In genomic region chr12:47752552-47752951, GRCh38 we compare ENCODE assay signal across 13 cellular contexts. TPM values are rescaled to one million over a fixed set of nuclear protein-coding genes. Genes with fewer than 3 reads are reported as not detected.
DNase-seq lines count a peak whose midpoint lies in the region; ATAC-seq and TF ChIP-seq lines count a peak whose summit lies in the region.
"Had no signal": no experiment of that assay in that cellular context is flagged by ENCODE, and none has a peak within 500 bp of the region (broad histone marks: within the 10 kb centered on the region; RNA-seq: fewer than 3 reads in every experiment).

No MANE protein-coding gene starts in this region.

- no peak overlapping the region for H3K4me3 Mint-ChIP-seq in mesothelial cell of epicardium
- H3K4me3 Mint-ChIP-seq in natural killer cell treated with Interleukin-12 subunit alpha and Interleukin-12 subunit beta and Interleukin-15 and Interleukin-18, amount 100 ng/mL, for 72 hours, result no peak overlapping the region
- H3K4me3 Mint-ChIP-seq: activated T-helper 1 cell treated with anti-CD3 and anti-CD28 coated beads, Interleukin-12 subunit alpha, Interleukin-12 subunit beta, Interleukin-2, Interleukin-4 antibody, amounts not matched to agents 30 ng/mL and 10 ng/mL and 1 ng/mL, durations not matched to agents 14 hours and 24 hours and 36 hours had no signal

- ATAC-seq in heart right ventricle (no peak), Right ventricle myocardium inferior (no peak), HG03354 (IDR thresholded peaks at IDR 0.05; ENCODE audit: poor library complexity, severe bottlenecking, unreplicated experiment) (no peak), HG02885 (IDR thresholded peaks at IDR 0.05; ENCODE audit: poor library complexity, unreplicated experiment) (no peak)
- ATAC-seq in natural killer cell treated with Interleukin-12 subunit alpha and Interleukin-12 subunit beta and Interleukin-15 and Interleukin-18, amount 100 ng/mL, for 72 hours, result no peak

- TF ChIP-seq POLR2A in uterus (IDR thresholded peaks at IDR 0.05), result no peak

- H3K4me3 ChIP-seq in heart right ventricle, result no peak overlapping the region
- H3K4me3 ChIP-seq in uterus, result no peak overlapping the region
- H3K4me3 ChIP-seq: HAP-1 had no signal

- intact Hi-C loops in heart right ventricle (cut with DNase I), result loop anchor here in 3 of 10 donors (1.0 to 10.0 kb wide), 3 partner anchors 10 to 788 kb away; no protein-coding TSS in a partner anchor
- intact Hi-C loops in Right ventricle myocardium inferior (cut with DNase I), result no loop called here
- intact Hi-C loops in uterus (cut with DNase I; ENCODE audit: low total_unique reads), result no loop called here

- H3K27me3 ChIP-seq in heart right ventricle (no peaks in the 10 kb centered on the region), uterus (no peaks in the 10 kb centered on the region)
- H3K27me3 ChIP-seq: neutrophil had no signal

- H3K27ac ChIP-seq in heart right ventricle (peak overlapping the region; percentile 71 to 91 (median 86)), cingulate gyrus (ENCODE audit: low read depth, low read length) (peak overlapping the region; percentile 98), uterus (peak overlapping the region; percentile 41 to 56)
- H3K27ac ChIP-seq: neutrophil had no signal

- peaks cover 45% of the 10 kb centered on the region for H3K4me1 Mint-ChIP-seq in mesothelial cell of epicardium
- peaks cover 15 to 16% of the 10 kb centered on the region in 2 donors for H3K4me1 Mint-ChIP-seq in natural killer cell treated with Interleukin-12 subunit alpha and Interleukin-12 subunit beta and Interleukin-15 and Interleukin-18, amount 100 ng/mL, for 72 hours (ENCODE audit: low read depth in 2 of 2)

- H3K36me3 ChIP-seq in heart right ventricle (peaks cover 0 to 50% (median 0%) of the 10 kb centered on the region in 9 donors), uterus (no peaks in the 10 kb centered on the region)
- H3K36me3 ChIP-seq: HAP-1 had no signal

- no peaks in the 10 kb centered on the region for H3K27me3 Mint-ChIP-seq in mesothelial cell of epicardium (ENCODE audit: low read depth)
- H3K27me3 Mint-ChIP-seq in natural killer cell treated with Interleukin-12 subunit alpha and Interleukin-12 subunit beta and Interleukin-15 and Interleukin-18, amount 100 ng/mL, for 72 hours, result peaks cover 0 to 9% of the 10 kb centered on the region in 2 donors

- H3K27ac Mint-ChIP-seq in mesothelial cell of epicardium, result peak overlapping the region; percentile 91
- no peak overlapping the region for H3K27ac Mint-ChIP-seq in natural killer cell treated with Interleukin-12 subunit alpha and Interleukin-12 subunit beta and Interleukin-15 and Interleukin-18, amount 100 ng/mL, for 72 hours
- H3K27ac Mint-ChIP-seq: activated T-helper 1 cell treated with anti-CD3 and anti-CD28 coated beads, Interleukin-12 subunit alpha, Interleukin-12 subunit beta, Interleukin-2, Interleukin-4 antibody, amounts not matched to agents 30 ng/mL and 10 ng/mL and 1 ng/mL, durations not matched to agents 14 hours and 24 hours and 36 hours had no signal

- DNase-seq in heart right ventricle, result no peak
- no peak for DNase-seq in Right ventricle myocardium inferior (ENCODE audit: missing footprints)
- DNase-seq in mesothelial cell of epicardium (ENCODE audit: low spot score in 2 of 2, unreplicated experiment in 2 of 2), result no peak
- DNase-seq in uterus, result no peak
- no peak for DNase-seq in natural killer cell treated with Interleukin-12 subunit alpha and Interleukin-12 subunit beta and Interleukin-15 and Interleukin-18, amount 100 ng/mL, for 72 hours (ENCODE audit: low spot score)
- DNase-seq: dermis blood vessel endothelial cell, NCI-H1417 treated with DMSO at 0.1 percent for 48 hours had no signal

- WGBS in heart right ventricle, 2 donors, result 65 to 68% methylated on average over 7 of the region's 7 CpGs

- H3K9me3 ChIP-seq in heart right ventricle, result no peaks in the 10 kb centered on the region
- H3K9me3 ChIP-seq in uterus, result no peaks in the 10 kb centered on the region
- H3K9me3 ChIP-seq: HAP-1, neutrophil had no signal

- TF ChIP-seq CTCF in heart right ventricle (IDR thresholded peaks at IDR 0.05), result no peak
- TF ChIP-seq CTCF in mesothelial cell of epicardium (IDR thresholded peaks at IDR 0.05; ENCODE audit: unreplicated experiment), result no peak
- no peak for TF ChIP-seq CTCF in uterus (IDR thresholded peaks at IDR 0.05)

- H3K36me3 Mint-ChIP-seq in mesothelial cell of epicardium, result peaks cover 4% of the 10 kb centered on the region
- H3K36me3 Mint-ChIP-seq in natural killer cell treated with Interleukin-12 subunit alpha and Interleukin-12 subunit beta and Interleukin-15 and Interleukin-18, amount 100 ng/mL, for 72 hours, result no peaks in the 10 kb centered on the region

- H3K9me3 Mint-ChIP-seq in mesothelial cell of epicardium, result no peaks in the 10 kb centered on the region
- no peaks in the 10 kb centered on the region for H3K9me3 Mint-ChIP-seq in natural killer cell treated with Interleukin-12 subunit alpha and Interleukin-12 subunit beta and Interleukin-15 and Interleukin-18, amount 100 ng/mL, for 72 hours
- H3K9me3 Mint-ChIP-seq: activated T-helper 1 cell treated with anti-CD3 and anti-CD28 coated beads, Interleukin-12 subunit alpha, Interleukin-12 subunit beta, Interleukin-2, Interleukin-4 antibody, amounts not matched to agents 30 ng/mL and 10 ng/mL and 1 ng/mL, durations not matched to agents 14 hours and 24 hours and 36 hours had no signal

- H3K4me1 ChIP-seq in heart right ventricle (peaks cover 34 to 67% (median 55%) of the 10 kb centered on the region in 9 donors), uterus (peaks cover 0 to 3% of the 10 kb centered on the region in 2 donors)
- H3K4me1 ChIP-seq: HAP-1 had no signal

RNA-seq across cellular contexts. Expression of gene RAPGEF3, which starts 6.1 kb away (rescaled TPM):
- total RNA-seq in heart right ventricle (10 to 100 TPM in 9 of 10 donors, 1 to 10 TPM in 1; 9.5 to 54.9 (median 19.8) TPM), Right ventricle myocardium inferior (37.3 TPM), mesothelial cell of epicardium (18.0 to 20.9 TPM (median 19.4 TPM) in 3 replicates), uterus (100 to 1,000 TPM in 1 of 4 donors, 10 to 100 TPM in 3; 13.5 to 105 (median 48.7) TPM)
- polyA plus RNA-seq in heart right ventricle, result 100 to 1,000 TPM in 1 of 2 donors, 10 to 100 TPM in 1; 22.4 to 173 TPM
- under 1 TPM; 0.19 to 0.25 TPM for total RNA-seq in natural killer cell treated with Interleukin-12 subunit alpha and Interleukin-12 subunit beta and Interleukin-15 and Interleukin-18, amount 100 ng/mL, for 72 hours

RNA-seq across cellular contexts. Expression of gene SLC48A1, which starts 20.5 kb away (rescaled TPM):
- total RNA-seq in heart right ventricle (10 to 100 TPM; 18.6 to 31.9 (median 22.1) TPM), Right ventricle myocardium inferior (23.2 TPM), mesothelial cell of epicardium (25.3 to 27.7 TPM (median 27.0 TPM) in 3 replicates), uterus (10 to 100 TPM in 3 of 4 donors, 1 to 10 TPM in 1; 1.3 to 50.5 (median 15.4) TPM)
- polyA plus RNA-seq in heart right ventricle, result 10 to 100 TPM; 12.6 to 26.2 TPM
- total RNA-seq in natural killer cell treated with Interleukin-12 subunit alpha and Interleukin-12 subunit beta and Interleukin-15 and Interleukin-18, amount 100 ng/mL, for 72 hours, result 1 to 10 TPM; 5.1 to 9.8 TPM

RNA-seq across cellular contexts. Expression of gene ENDOU, which starts 27.3 kb away (rescaled TPM):
- under 1 TPM in 9 of 10 donors, not detected in 1; 0.11 to 0.56 (median 0.31) TPM for total RNA-seq in heart right ventricle
- under 1 TPM; 0.26 to 0.29 TPM for polyA plus RNA-seq in heart right ventricle
- total RNA-seq in Right ventricle myocardium inferior, result not detected
- total RNA-seq in mesothelial cell of epicardium, result 0.11 to 0.51 TPM (median 0.29 TPM) in 3 replicates
- total RNA-seq in uterus, result under 1 TPM in 2 of 4 donors, not detected in 2; 0.28 to 0.64 TPM
- not detected for total RNA-seq in natural killer cell treated with Interleukin-12 subunit alpha and Interleukin-12 subunit beta and Interleukin-15 and Interleukin-18, amount 100 ng/mL, for 72 hours
- total RNA-seq: activated T-helper 1 cell treated with anti-CD3 and anti-CD28 coated beads, Interleukin-12 subunit alpha, Interleukin-12 subunit beta, Interleukin-2, Interleukin-4 antibody, amounts not matched to agents 30 ng/mL and 10 ng/mL and 1 ng/mL, durations not matched to agents 14 hours and 24 hours and 36 hours; dermis blood vessel endothelial cell had no signal

RNA-seq across cellular contexts. Expression of gene RPAP3, which starts 46.7 kb away (rescaled TPM):
- 10 to 100 TPM; 18.6 to 28.0 (median 21.8) TPM for total RNA-seq in heart right ventricle
- 10 to 100 TPM in 1 of 2 donors, 1 to 10 TPM in 1; 4.8 to 10.1 TPM for polyA plus RNA-seq in heart right ventricle
- 24.4 TPM for total RNA-seq in Right ventricle myocardium inferior
- total RNA-seq in mesothelial cell of epicardium, result 36.8 to 40.4 TPM (median 39.6 TPM) in 3 replicates
- 10 to 100 TPM; 16.8 to 33.6 (median 22.2) TPM for total RNA-seq in uterus
- total RNA-seq in natural killer cell treated with Interleukin-12 subunit alpha and Interleukin-12 subunit beta and Interleukin-15 and Interleukin-18, amount 100 ng/mL, for 72 hours, result 10 to 100 TPM; 26.3 to 33.8 TPM

Comparison
In these comparisons a context has a peak if more than half of its experiments do, and no peak if none do; other contexts are left out.
1. RNA of gene RAPGEF3, which starts 6.1 kb away (total RNA-seq): 13.5 to 105 TPM in uterus, 37.3 TPM in Right ventricle myocardium inferior (single experiment), 9.5 to 54.9 TPM in heart right ventricle and 18.0 to 20.9 TPM in mesothelial cell of epicardium; 0.19 to 0.25 TPM in natural killer cell treated with Interleukin-12 subunit alpha and Interleukin-12 subunit beta and Interleukin-15 and Interleukin-18, amount 100 ng/mL, for 72 hours; every median in the first group is over 4 times any median in the second.
2. Peak in every context shown above with its lines, with median percentiles within 50 percentile points of each other: H3K27ac ChIP-seq.